In the genomic region with DNA sequence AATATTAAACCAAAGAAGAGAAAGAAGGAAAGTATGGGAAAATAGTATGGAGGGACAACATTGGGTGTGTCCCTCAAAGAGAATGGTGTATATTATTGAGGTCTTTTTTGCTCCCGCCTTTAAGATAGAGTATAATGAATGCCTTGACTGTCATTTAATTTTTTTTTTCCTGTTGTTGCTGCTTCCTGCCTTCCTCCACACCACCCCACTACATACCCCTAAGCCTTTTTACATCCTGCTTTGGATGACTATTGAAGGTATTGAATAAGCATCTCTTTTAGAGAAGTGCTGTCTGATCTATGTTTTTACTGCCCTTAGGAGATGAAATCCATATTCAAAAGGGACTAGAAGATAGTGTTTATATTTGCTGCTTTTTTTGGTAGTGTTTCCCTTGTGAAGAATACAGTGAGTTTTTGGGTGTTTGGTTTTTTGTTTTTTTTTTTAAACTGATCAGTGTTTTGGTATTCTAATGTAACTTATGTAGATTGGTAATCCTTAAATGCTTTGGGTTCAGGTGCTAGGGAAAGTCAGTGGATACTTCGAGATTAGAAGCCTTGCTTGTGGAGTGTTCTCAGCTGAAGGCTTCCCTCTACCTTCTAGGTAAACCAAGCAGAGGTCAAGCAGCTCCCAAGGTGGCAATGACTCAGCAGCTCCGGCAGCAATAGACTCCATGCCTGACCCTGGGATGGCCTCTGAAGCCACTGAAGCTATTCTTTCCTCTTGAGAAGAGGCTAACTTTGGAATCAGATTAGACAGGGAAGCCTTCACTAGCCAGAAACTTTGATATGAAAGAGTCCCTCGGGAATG, we compare ENCODE assay signal across 9 cellular contexts. TPM values are rescaled to one million over a fixed set of nuclear protein-coding genes. Genes with fewer than 3 reads are reported as not detected.
DNase-seq lines count a peak whose midpoint lies in the region; ATAC-seq and TF ChIP-seq lines count a peak whose summit lies in the region.
"Had no signal": no experiment of that assay in that cellular context is flagged by ENCODE, and none has a peak within 500 bp of the region (broad histone marks: within the 10 kb centered on the region; RNA-seq: fewer than 3 reads in every experiment).

No MANE protein-coding gene starts in this region.

- TF ChIP-seq CTCF in fibroblast of mammary gland (conservative IDR thresholded peaks at IDR 0.05; ENCODE audit: control insufficient read depth, insufficient read depth, low read depth, low read length), result no peak
- TF ChIP-seq CTCF in ovary (IDR thresholded peaks at IDR 0.05), result no peak

- H3K9me3 ChIP-seq in NT2/D1 (ENCODE audit: insufficient read depth, low read length) (no peaks in the 10 kb centered on the region; the same call in 1 of the 2 replicates), ovary (no peaks in the 10 kb centered on the region)

- no peak for TF ChIP-seq EP300 in ovary (IDR thresholded peaks at IDR 0.05)

- H3K4me1 ChIP-seq in NT2/D1 (ENCODE audit: insufficient read depth, insufficient read length), result peaks cover 7% of the 10 kb centered on the region
- H3K4me1 ChIP-seq in ovary (ENCODE audit: insufficient read depth), result peaks cover 18% of the 10 kb centered on the region

- peak; percentile 72 for DNase-seq in DMS53 (lab: John Stamatoyannopoulos, UW)
- DNase-seq in NT2/D1 (ENCODE audit: low read depth, low spot score), result no peak
- peak; percentile 38 for DNase-seq in fibroblast of mammary gland (ENCODE audit: low read depth)
- peak in 3 of 5 donors; percentile 19 to 28 (median 27) for DNase-seq in ovary
- no peak for DNase-seq in putamen (ENCODE audit: low spot score)
- DNase-seq in activated naive CD4-positive, alpha-beta T cell treated with Interleukin-2 at 50 U/mL for 16 hours, result no peak
- DNase-seq in stimulated activated naive CD4-positive, alpha-beta T cell treated with Interleukin-2 at 50 U/mL for 16 hours (lab: John Stamatoyannopoulos, UW), result no peak
- DNase-seq: NCI-H446 had no signal

- intact Hi-C loops in ovary (cut with DNase I), result loop anchor here (5.0 to 10.0 kb wide), 5 partner anchors 134 to 236 kb away; no protein-coding TSS in a partner anchor

- H3K36me3 ChIP-seq in NT2/D1 (ENCODE audit: insufficient read depth, insufficient read length, low read length) (peaks cover 29% of the 10 kb centered on the region), ovary (no peaks in the 10 kb centered on the region)

- peak overlapping the region in 1 of 2 donors; percentile 22 for H3K27ac ChIP-seq in ovary

- peak overlapping the region; percentile 3 for H3K4me3 ChIP-seq in NT2/D1 (ENCODE audit: insufficient read length, low read depth)
- H3K4me3 ChIP-seq in fibroblast of mammary gland (ENCODE audit: control insufficient read depth, low read depth, low read length), result no peak overlapping the region
- H3K4me3 ChIP-seq in ovary, result peak overlapping the region; percentile 14

- no peak for TF ChIP-seq POLR2A in ovary (IDR thresholded peaks at IDR 0.05)

- H3K27me3 ChIP-seq in NT2/D1 (ENCODE audit: insufficient read depth, insufficient read length) (peaks cover 31% of the 10 kb centered on the region), ovary (no peaks in the 10 kb centered on the region)

- WGBS in ovary, 3 donors, result 31 to 42% (median 38%) methylated on average over 4 of the region's 4 CpGs

- H3K9ac ChIP-seq in NT2/D1 (ENCODE audit: insufficient read length, low read depth), result peak overlapping the region; percentile 47

- no peak for ATAC-seq in HG02970 (IDR thresholded peaks at IDR 0.05; ENCODE audit: low FRiP score, unreplicated experiment)

RNA-seq across cellular contexts. Expression of gene FZD7, which starts 5.0 kb away (rescaled TPM):
- total RNA-seq in ovary, result 10 to 100 TPM; 18.4 to 56.3 (median 35.9) TPM
- polyA plus RNA-seq in ovary, result 10 to 100 TPM; 26.8 to 34.8 TPM

RNA-seq across cellular contexts. Expression of gene KIAA2012, which starts 34.4 kb away (rescaled TPM):
- 1 to 10 TPM in 1 of 7 donors, under 1 TPM in 4, not detected in 2; 0.24 to 5.2 (median 0.60) TPM for total RNA-seq in ovary
- under 1 TPM; 0.05 to 0.10 TPM for polyA plus RNA-seq in ovary

Comparison
In these comparisons a context has a peak if more than half of its experiments do, and no peak if none do; other contexts are left out.
1. DNase-seq: peak in DMS53 (single experiment), fibroblast of mammary gland (single experiment) and ovary (3 of 5); none in NT2/D1 (single experiment), putamen (single experiment), activated naive CD4-positive, alpha-beta T cell treated with Interleukin-2 at 50 U/mL for 16 hours (single experiment) and stimulated activated naive CD4-positive, alpha-beta T cell treated with Interleukin-2 at 50 U/mL for 16 hours (single experiment).